In genomic region chr11:28466506-28466905, GRCh38 we compare ENCODE assay signal across 34 cellular contexts.
"Had no signal": no experiment of that assay in that cellular context is flagged by ENCODE, and none has a peak within 500 bp of the region (broad histone marks: within the 10 kb centered on the region; RNA-seq: fewer than 3 reads in every experiment).

No MANE protein-coding gene starts in this region.

- H3K27ac ChIP-seq: brain microvascular endothelial cell, KMS-11, Peyer's patch, WERI-Rb-1 had no signal

- H3K4me1 ChIP-seq: Peyer's patch had no signal

- H3K9ac ChIP-seq: KMS-11 had no signal

- DNase-seq: activated CD4-positive, alpha-beta memory T cell treated with anti-CD3 and anti-CD28 coated beads, Interleukin-2, amount 10 ng/mL, durations not matched to agents 7 days and 5 days; activated CD4-positive, alpha-beta T cell treated with anti-CD3 and anti-CD28 coated beads for 1 hour; activated CD4-positive, alpha-beta T cell treated with anti-CD3 and anti-CD28 coated beads for 48 hours; activated CD4-positive, CD25-positive, alpha-beta regulatory T cell; activated CD8-positive, alpha-beta memory T cell treated with anti-CD3 and anti-CD28 coated beads for 24 hours; activated CD8-positive, alpha-beta memory T cell treated with anti-CD3 and anti-CD28 coated beads, Interleukin-2, amount 10 ng/mL, durations not matched to agents 7 days and 5 days; activated CD8-positive, alpha-beta memory T cell treated with anti-CD3 and anti-CD28 coated beads, Interleukin-2, amount 50 U/mL, for 48 hours; activated effector memory CD4-positive, alpha-beta T cell treated with anti-CD3 and anti-CD28 coated beads, Interleukin-2, amount 50 U/mL, for 16 hours; activated naive CD4-positive, alpha-beta T cell; activated naive CD4-positive, alpha-beta T cell treated with anti-CD3 and anti-CD28 coated beads, Interleukin-2, amount 50 U/mL, for 16 hours; activated naive CD8-positive, alpha-beta T cell treated with anti-CD3 and anti-CD28 coated beads for 36 hours; activated T-cell treated with anti-CD3 and anti-CD28 coated beads, Interleukin-2, amount 50 U/mL, for 48 hours; amniotic stem cell; aorta; brain microvascular endothelial cell; central memory CD4-positive, alpha-beta T cell; MM.1S; MV-4-11; NCI-H1092; NCI-H1436 treated with DMSO at 0.1 percent for 48 hours; NCI-H1694 treated with DMSO at 0.1 percent for 48 hours; NCI-H2029; NCI-H345; NCI-H510A; NCI-H526; NCI-H748 treated with DMSO at 0.1 percent for 48 hours; NK-92 treated with Interleukin-12 subunit alpha and Interleukin-12 subunit beta, amount 100 ng/mL, for 24 hours; PC-3; Peyer's patch; RPMI8226; SHP77 treated with DMSO at 0.1 percent for 48 hours; T1000; WERI-Rb-1 had no signal

- H3K27ac Mint-ChIP-seq: activated CD4-positive, alpha-beta memory T cell treated with anti-CD3 and anti-CD28 coated beads, Interleukin-2, amount 10 ng/mL, durations not matched to agents 7 days and 5 days; activated CD8-positive, alpha-beta memory T cell treated with anti-CD3 and anti-CD28 coated beads, Interleukin-2, amount 10 ng/mL, durations not matched to agents 7 days and 5 days; activated naive CD8-positive, alpha-beta T cell treated with anti-CD3 and anti-CD28 coated beads for 36 hours had no signal

- H3K36me3 Mint-ChIP-seq: activated CD8-positive, alpha-beta memory T cell treated with anti-CD3 and anti-CD28 coated beads, Interleukin-2, amount 10 ng/mL, durations not matched to agents 7 days and 5 days; activated naive CD8-positive, alpha-beta T cell treated with anti-CD3 and anti-CD28 coated beads for 36 hours had no signal

- H3K36me3 ChIP-seq: brain microvascular endothelial cell, Peyer's patch, WERI-Rb-1 had no signal

- H3K4me3 Mint-ChIP-seq: activated CD4-positive, alpha-beta memory T cell treated with anti-CD3 and anti-CD28 coated beads, Interleukin-2, amount 10 ng/mL, durations not matched to agents 7 days and 5 days; activated CD8-positive, alpha-beta memory T cell treated with anti-CD3 and anti-CD28 coated beads, Interleukin-2, amount 10 ng/mL, durations not matched to agents 7 days and 5 days; activated naive CD8-positive, alpha-beta T cell treated with anti-CD3 and anti-CD28 coated beads for 36 hours had no signal

- H3K27me3 Mint-ChIP-seq: activated CD4-positive, alpha-beta memory T cell treated with anti-CD3 and anti-CD28 coated beads, Interleukin-2, amount 10 ng/mL, durations not matched to agents 7 days and 5 days; activated CD8-positive, alpha-beta memory T cell treated with anti-CD3 and anti-CD28 coated beads, Interleukin-2, amount 10 ng/mL, durations not matched to agents 7 days and 5 days; activated naive CD8-positive, alpha-beta T cell treated with anti-CD3 and anti-CD28 coated beads for 36 hours had no signal

- H3K9me3 Mint-ChIP-seq: activated CD4-positive, alpha-beta memory T cell treated with anti-CD3 and anti-CD28 coated beads, Interleukin-2, amount 10 ng/mL, durations not matched to agents 7 days and 5 days; activated naive CD8-positive, alpha-beta T cell treated with anti-CD3 and anti-CD28 coated beads for 36 hours had no signal

- H3K4me2 ChIP-seq: KMS-11 had no signal

- H3K9me3 ChIP-seq: Peyer's patch had no signal

- H3K27me3 ChIP-seq: brain microvascular endothelial cell, Peyer's patch had no signal

- H3K4me3 ChIP-seq: Peyer's patch had no signal

- H3K4me1 Mint-ChIP-seq: activated CD4-positive, alpha-beta memory T cell treated with anti-CD3 and anti-CD28 coated beads, Interleukin-2, amount 10 ng/mL, durations not matched to agents 7 days and 5 days; activated CD8-positive, alpha-beta memory T cell treated with anti-CD3 and anti-CD28 coated beads, Interleukin-2, amount 10 ng/mL, durations not matched to agents 7 days and 5 days; activated naive CD8-positive, alpha-beta T cell treated with anti-CD3 and anti-CD28 coated beads for 36 hours had no signal
